19 cellular contexts compared by ENCODE assay signal in the genomic region with DNA sequence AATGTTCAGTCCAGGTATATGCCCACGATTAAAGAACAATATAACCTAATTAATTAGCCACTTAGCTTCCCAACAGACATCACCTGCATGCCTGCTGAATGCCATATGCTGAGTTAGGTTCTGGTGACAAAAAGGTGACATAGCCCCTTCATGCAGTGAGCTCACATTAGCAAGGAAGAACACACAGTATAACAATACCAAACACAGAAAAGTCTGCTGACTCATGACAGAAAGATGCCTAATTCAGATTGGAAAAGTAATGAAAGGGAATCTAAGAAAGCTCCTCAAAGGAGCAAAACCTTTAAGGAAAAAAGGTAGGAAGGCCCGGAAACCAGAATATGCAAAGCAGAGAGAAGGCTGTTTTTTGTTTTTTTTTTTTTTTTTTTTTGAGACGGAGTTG. TPM values are rescaled to one million over a fixed set of nuclear protein-coding genes. Genes with fewer than 3 reads are reported as not detected.
A peak's percentile ranks its signal among the peaks of the same experiment; 100 is the strongest.
DNase-seq lines count a peak whose midpoint lies in the region; ATAC-seq and TF ChIP-seq lines count a peak whose summit lies in the region.
"Had no signal": no experiment of that assay in that cellular context is flagged by ENCODE, and none has a peak within 500 bp of the region (broad histone marks: within the 10 kb centered on the region; RNA-seq: fewer than 3 reads in every experiment).

No MANE protein-coding gene starts in this region.

- ATAC-seq in activated T-helper 17 cell treated with anti-CD3 and anti-CD28 coated beads, Interleukin-2, amount 50 U/mL, for 72 hours (replicated peaks) = no peak
- ATAC-seq: GM12878 had no signal

- H3K27me3 Mint-ChIP-seq in activated T-helper 17 cell treated with anti-CD3 and anti-CD28 coated beads, Interleukin-2, amount 50 U/mL, for 72 hours = no peaks in the 10 kb centered on the region
- H3K27me3 Mint-ChIP-seq in osteocyte (ENCODE audit: unreplicated experiment) = no peaks in the 10 kb centered on the region

- DNase-seq in NCI-H1105 treated with DMSO at 0.1 percent for 48 hours (lab: John Stamatoyannopoulos, UW) = peak; percentile 16
- DNase-seq in NCI-H1105 (lab: John Stamatoyannopoulos, UW) = no peak
- peak; percentile 22 for DNase-seq in HT1080 (ENCODE audit: low read depth)
- no peak for DNase-seq in osteocyte (ENCODE audit: extremely low spot score, unreplicated experiment)
- DNase-seq in C1 segment of cervical spinal cord (lab: John Stamatoyannopoulos, UW) = no peak
- no peak for DNase-seq in NOMO-1 treated with DMSO at 0.1 percent for 48 hours (lab: John Stamatoyannopoulos, UW; ENCODE audit: unreplicated experiment)
- DNase-seq in DMS79 treated with DMSO at 0.1 percent for 48 hours (lab: John Stamatoyannopoulos, UW) = no peak
- DNase-seq: CD8-positive, alpha-beta memory T cell; GDM1; H7; KBM-7; NCI-H1436 treated with DMSO at 0.1 percent for 48 hours; NCI-H2029 treated with DMSO at 0.1 percent for 48 hours; NCI-H345; NCI-H526; Peyer's patch; SHP77 treated with DMSO at 0.1 percent for 48 hours had no signal

- TF ChIP-seq CTCF in osteocyte (IDR thresholded peaks at IDR 0.05) = no peak

- H3K27ac Mint-ChIP-seq in activated T-helper 17 cell treated with anti-CD3 and anti-CD28 coated beads, Interleukin-2, amount 50 U/mL, for 72 hours = peak overlapping the region; percentile 27
- H3K27ac Mint-ChIP-seq in osteocyte (ENCODE audit: unreplicated experiment) = peak overlapping the region; percentile 36

- no peaks in the 10 kb centered on the region for H3K36me3 Mint-ChIP-seq in activated T-helper 17 cell treated with anti-CD3 and anti-CD28 coated beads, Interleukin-2, amount 50 U/mL, for 72 hours (ENCODE audit: low read depth)
- H3K36me3 Mint-ChIP-seq in osteocyte (ENCODE audit: unreplicated experiment) = peaks cover 32% of the 10 kb centered on the region

- H3K4me3 Mint-ChIP-seq in activated T-helper 17 cell treated with anti-CD3 and anti-CD28 coated beads, Interleukin-2, amount 50 U/mL, for 72 hours = no peak overlapping the region
- no peak overlapping the region for H3K4me3 Mint-ChIP-seq in osteocyte (ENCODE audit: unreplicated experiment)
- H3K4me3 Mint-ChIP-seq: CD8-positive, alpha-beta memory T cell had no signal

- H3K4me1 Mint-ChIP-seq in activated T-helper 17 cell treated with anti-CD3 and anti-CD28 coated beads, Interleukin-2, amount 50 U/mL, for 72 hours = peaks cover 12% of the 10 kb centered on the region
- H3K4me1 Mint-ChIP-seq in osteocyte (ENCODE audit: unreplicated experiment) = peaks cover 52% of the 10 kb centered on the region

- H3K9me3 Mint-ChIP-seq in activated T-helper 17 cell treated with anti-CD3 and anti-CD28 coated beads, Interleukin-2, amount 50 U/mL, for 72 hours = no peaks in the 10 kb centered on the region
- H3K9me3 Mint-ChIP-seq in osteocyte (ENCODE audit: unreplicated experiment) = no peaks in the 10 kb centered on the region
- H3K9me3 Mint-ChIP-seq: CD8-positive, alpha-beta memory T cell had no signal

RNA-seq across cellular contexts. Expression of a gene that starts 59.0 kb away (rescaled TPM):
- 58.0 and 60.8 TPM in 2 replicates for total RNA-seq in HT1080 (2014; rRNA removed; shearing (Covaris generic))
- polyA plus RNA-seq in HT1080 (2015; cell fraction: cytosol; rRNA removed) = 52.1 and 60.9 TPM in 2 replicates
- polyA plus RNA-seq in HT1080 (2015; cell fraction: nucleus; rRNA removed) = 83.1 and 97.3 TPM in 2 replicates
- total RNA-seq in activated T-helper 17 cell treated with anti-CD3 and anti-CD28 coated beads, Interleukin-2, amount 50 U/mL, for 72 hours = 1 to 10 TPM; 1.3 to 5.0 TPM
- 302 and 304 TPM in 2 replicates for total RNA-seq in osteocyte

Comparison
In these comparisons a context has a peak if more than half of its experiments do, and no peak if none do; other contexts are left out.
1. DNase-seq: peak in NCI-H1105 treated with DMSO at 0.1 percent for 48 hours (single experiment) and HT1080 (single experiment); none in NCI-H1105 (single experiment), osteocyte (single experiment), C1 segment of cervical spinal cord (0 of 14), NOMO-1 treated with DMSO at 0.1 percent for 48 hours (single experiment) and DMS79 treated with DMSO at 0.1 percent for 48 hours (single experiment).